ENCODE assay signal across 20 cellular contexts in genomic region chr7:51607447-51607846, GRCh38.
"Had no signal": no experiment of that assay in that cellular context is flagged by ENCODE, and none has a peak within 500 bp of the region (broad histone marks: within the 10 kb centered on the region; RNA-seq: fewer than 3 reads in every experiment).

No MANE protein-coding gene starts in this region.

- H3K4me2 ChIP-seq: KMS-11, SK-N-SH had no signal

- H3K4me3 ChIP-seq: SJCRH30 had no signal

- H3K4me1 ChIP-seq: SJCRH30 had no signal

- H3K9ac ChIP-seq: KMS-11, SK-N-SH had no signal

- ATAC-seq: activated CD4-positive, alpha-beta T cell treated with anti-CD3 and anti-CD28 coated beads for 36 hours; activated CD8-positive, alpha-beta T cell treated with anti-CD3 and anti-CD28 coated beads, Interleukin-2, amount 10 ng/mL, durations not matched to agents 7 days and 5 days had no signal

- H3K27ac ChIP-seq: KMS-11, SJCRH30, WERI-Rb-1 had no signal

- H3K36me3 ChIP-seq: SJCRH30, WERI-Rb-1 had no signal

- DNase-seq: activated CD4-positive, alpha-beta T cell treated with anti-CD3 and anti-CD28 coated beads for 36 hours; activated CD8-positive, alpha-beta memory T cell treated with anti-CD3 and anti-CD28 coated beads, Interleukin-2, amount 50 U/mL, for 48 hours; activated CD8-positive, alpha-beta T cell treated with anti-CD3 and anti-CD28 coated beads, Interleukin-2, amount 10 ng/mL, durations not matched to agents 7 days and 5 days; activated effector memory CD4-positive, alpha-beta T cell treated with Interleukin-2 at 50 U/mL for 16 hours; activated naive CD4-positive, alpha-beta T cell; activated T-cell treated with anti-CD3 and anti-CD28 coated beads, Interleukin-2, amount 50 U/mL, for 24 hours; aorta; NCI-H1417 treated with DMSO at 0.1 percent for 48 hours; NCI-H1694; NCI-H2107; NCI-H2171 treated with DMSO at 0.1 percent for 48 hours; NCI-H226; NCI-H526 treated with DMSO at 0.1 percent for 48 hours; Right ventricle myocardium superior; RPMI8226; SJCRH30; SK-N-SH; T-helper 1 cell; WERI-Rb-1 had no signal

- H3K9me3 ChIP-seq: SJCRH30 had no signal
